Comparison of ENCODE assay signal across 1 cellular context in the genomic region with DNA sequence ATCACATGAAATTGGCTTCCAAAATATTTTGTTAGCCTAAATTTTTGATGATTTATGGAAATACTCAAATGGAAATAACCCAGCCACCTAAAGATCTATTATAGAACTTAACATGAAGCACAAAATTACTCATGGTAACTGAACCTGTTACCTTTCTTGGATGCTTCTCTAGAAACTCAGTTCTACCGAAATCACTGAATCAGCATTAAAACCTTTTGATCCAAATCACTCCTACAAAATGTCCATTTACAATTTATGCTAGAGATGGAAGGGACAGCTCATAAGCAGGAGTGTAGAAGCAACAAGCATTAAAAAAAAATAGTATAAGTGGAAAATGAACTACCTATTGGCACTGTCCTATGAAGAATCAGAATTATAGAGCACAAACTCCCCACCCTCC.
TF ChIP-seq lines count a peak whose summit lies in the region.

No MANE protein-coding gene starts in this region.

TF ChIP-seq in endothelial cell of umbilical vein, 7 proteins besides CTCF, POLR2A, EP300 and RAD21:
- no peak for TF ChIP-seq GATA2 (IDR thresholded peaks at IDR 0.05; ENCODE audit: insufficient read depth, insufficient read length, low read depth, low read length)
- no peak for TF ChIP-seq JUN (IDR thresholded peaks at IDR 0.05; ENCODE audit: borderline replicate concordance, insufficient read depth, insufficient read length, low read depth)
- no peak for TF ChIP-seq POLR2AphosphoS5 (IDR thresholded peaks at IDR 0.05; ENCODE audit: insufficient read depth, low read depth, low read length)
- no peak for TF ChIP-seq MYC (IDR thresholded peaks at IDR 0.05; ENCODE audit: low read depth, low read length)
- no peak for TF ChIP-seq EZH2 (IDR thresholded peaks at IDR 0.05; ENCODE audit: borderline replicate concordance, low read depth, low read length, severe bottlenecking)
- TF ChIP-seq, protein P1, sequence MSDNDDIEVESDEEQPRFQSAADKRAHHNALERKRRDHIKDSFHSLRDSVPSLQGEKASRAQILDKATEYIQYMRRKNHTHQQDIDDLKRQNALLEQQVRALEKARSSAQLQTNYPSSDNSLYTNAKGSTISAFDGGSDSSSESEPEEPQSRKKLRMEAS (IDR thresholded peaks at IDR 0.05; ENCODE audit: insufficient read depth, insufficient read length) = no peak
- TF ChIP-seq FOS (IDR thresholded peaks at IDR 0.05; ENCODE audit: borderline replicate concordance, insufficient read depth, low read length) = no peak
